ENCODE assay signal across 9 cellular contexts in genomic region chr7:16989883-16990413, GRCh38.
A peak's percentile ranks its signal among the peaks of the same experiment; 100 is the strongest.
DNase-seq lines count a peak whose midpoint lies in the region; ATAC-seq and TF ChIP-seq lines count a peak whose summit lies in the region.
"Had no signal": no experiment of that assay in that cellular context is flagged by ENCODE, and none has a peak within 500 bp of the region (broad histone marks: within the 10 kb centered on the region; RNA-seq: fewer than 3 reads in every experiment).

No MANE protein-coding gene starts in this region.

- CTCF ChIA-PET in Caco-2 (lab: Charles Lee): no interaction called here
- CTCF ChIA-PET in CD4-positive, alpha-beta memory T cell (lab: Charles Lee; ENCODE audit: partially characterized antibody): no interaction called here

- peaks cover 3% of the 10 kb centered on the region for H3K9me3 Mint-ChIP-seq in Caco-2 (ENCODE audit: unreplicated experiment)
- peaks cover 3% of the 10 kb centered on the region for H3K9me3 Mint-ChIP-seq in dendritic cell treated with granulocyte-macrophage colony-stimulating factor and Interleukin-4, amounts not matched to agents 40 ng/mL and 50 ng/mL, for 4 days
- H3K9me3 Mint-ChIP-seq in CD4-positive, alpha-beta memory T cell: peaks cover 0 to 2% (median 0%) of the 10 kb centered on the region in 8 donors

- no TSS peak for BruUV-seq in Caco-2 (replicated peaks; lab: Mats Ljungman, UMichigan)

- POLR2A ChIA-PET in Caco-2 (lab: Charles Lee): no interaction called here
- POLR2A ChIA-PET in CD4-positive, alpha-beta memory T cell (lab: Charles Lee; ENCODE audit: partially characterized antibody): no interaction called here

- no peak overlapping the region for H3K27ac Mint-ChIP-seq in Caco-2 (ENCODE audit: unreplicated experiment)
- no peak overlapping the region for H3K27ac Mint-ChIP-seq in dendritic cell treated with granulocyte-macrophage colony-stimulating factor and Interleukin-4, amounts not matched to agents 40 ng/mL and 50 ng/mL, for 4 days
- H3K27ac Mint-ChIP-seq in CD4-positive, alpha-beta memory T cell: no peak overlapping the region

- H3K4me3 Mint-ChIP-seq in Caco-2 (ENCODE audit: unreplicated experiment): peak overlapping the region; percentile 49
- H3K4me3 Mint-ChIP-seq in dendritic cell treated with granulocyte-macrophage colony-stimulating factor and Interleukin-4, amounts not matched to agents 40 ng/mL and 50 ng/mL, for 4 days: peak overlapping the region; percentile 34
- H3K4me3 Mint-ChIP-seq in CD4-positive, alpha-beta memory T cell: no peak overlapping the region

- no peak overlapping the region for H3K4me3 ChIP-seq in Caco-2 (ENCODE audit: low read depth, low read length)
- no peak overlapping the region for H3K4me3 ChIP-seq in CD4-positive, alpha-beta memory T cell (ENCODE audit: low read length in 2 of 2)

- DNase-seq in Caco-2 (peak; percentile 65 to 72), NCI-H446 treated with DMSO at 0.1 percent for 48 hours (lab: John Stamatoyannopoulos, UW) (peak; percentile 30), middle frontal gyrus (ENCODE audit: extremely low spot score, low spot score) (peak; percentile 49), T-helper 2 cell (no peak)
- DNase-seq in activated CD8-positive, alpha-beta memory T cell treated with anti-CD3 and anti-CD28 coated beads, Interleukin-2, amount 50 U/mL, for 48 hours: no peak
- no peak for DNase-seq in CD4-positive, alpha-beta memory T cell

- no peaks in the 10 kb centered on the region for H3K27me3 Mint-ChIP-seq in Caco-2 (ENCODE audit: insufficient read depth, unreplicated experiment)
- no peaks in the 10 kb centered on the region for H3K27me3 Mint-ChIP-seq in dendritic cell treated with granulocyte-macrophage colony-stimulating factor and Interleukin-4, amounts not matched to agents 40 ng/mL and 50 ng/mL, for 4 days
- no peaks in the 10 kb centered on the region for H3K27me3 Mint-ChIP-seq in CD4-positive, alpha-beta memory T cell

- peaks cover 17% of the 10 kb centered on the region for H3K4me1 ChIP-seq in Caco-2
- no peaks in the 10 kb centered on the region for H3K4me1 ChIP-seq in CD4-positive, alpha-beta memory T cell (ENCODE audit: insufficient read depth, low read length)

- H3K36me3 Mint-ChIP-seq in Caco-2 (ENCODE audit: insufficient read depth, unreplicated experiment): no peaks in the 10 kb centered on the region
- H3K36me3 Mint-ChIP-seq in dendritic cell treated with granulocyte-macrophage colony-stimulating factor and Interleukin-4, amounts not matched to agents 40 ng/mL and 50 ng/mL, for 4 days (ENCODE audit: low read depth): no peaks in the 10 kb centered on the region
- no peaks in the 10 kb centered on the region for H3K36me3 Mint-ChIP-seq in CD4-positive, alpha-beta memory T cell
- H3K36me3 Mint-ChIP-seq: brain had no signal

- no peak for ATAC-seq in GM21515 (IDR thresholded peaks at IDR 0.05; ENCODE audit: unreplicated experiment)

- H3K9me3 ChIP-seq in Caco-2: no peaks in the 10 kb centered on the region
- H3K9me3 ChIP-seq in CD4-positive, alpha-beta memory T cell (ENCODE audit: control insufficient read depth in 1 of 2, low read length in 2 of 2): no peaks in the 10 kb centered on the region

- intact Hi-C loops in Caco-2 (cut with micrococcal nuclease; ENCODE audit: unreplicated experiment): no loop called here
- intact Hi-C loops in dendritic cell treated with granulocyte-macrophage colony-stimulating factor and Interleukin-4, amounts not matched to agents 40 ng/mL and 50 ng/mL, for 4 days (cut with micrococcal nuclease): no loop called here
- intact Hi-C loops in CD4-positive, alpha-beta memory T cell (cut with micrococcal nuclease): no loop called here

- TF ChIP-seq CTCF in Caco-2 (IDR thresholded peaks at IDR 0.05; ENCODE audit: insufficient read depth in 1 of 2, low read depth in 1 of 2, low read length in 1 of 2, severe bottlenecking in 1 of 2, unreplicated experiment in 1 of 2): no peak

- H3K36me3 ChIP-seq in Caco-2 (ENCODE audit: control insufficient read depth, insufficient read depth, low read length): no peaks in the 10 kb centered on the region
- no peaks in the 10 kb centered on the region for H3K36me3 ChIP-seq in CD4-positive, alpha-beta memory T cell (ENCODE audit: insufficient read depth, low read length)

- no peak overlapping the region for H3K27ac ChIP-seq in CD4-positive, alpha-beta memory T cell (ENCODE audit: low read depth, low read length)

- H3K27me3 ChIP-seq in Caco-2 (replicated peaks; ENCODE audit: control insufficient read depth, insufficient read depth, low read length): no peaks in the 10 kb centered on the region
- H3K27me3 ChIP-seq in CD4-positive, alpha-beta memory T cell (ENCODE audit: insufficient read depth, low read length): no peaks in the 10 kb centered on the region

- H3K4me1 Mint-ChIP-seq in Caco-2 (ENCODE audit: low read depth, unreplicated experiment): peaks cover 15% of the 10 kb centered on the region
- peaks cover 31% of the 10 kb centered on the region for H3K4me1 Mint-ChIP-seq in dendritic cell treated with granulocyte-macrophage colony-stimulating factor and Interleukin-4, amounts not matched to agents 40 ng/mL and 50 ng/mL, for 4 days (ENCODE audit: low read depth)
- no peaks in the 10 kb centered on the region for H3K4me1 Mint-ChIP-seq in CD4-positive, alpha-beta memory T cell

Comparison
In these comparisons a context has a peak if more than half of its experiments do, and no peak if none do; other contexts are left out.
1. DNase-seq: peak in Caco-2 (2 of 2), NCI-H446 treated with DMSO at 0.1 percent for 48 hours (single experiment) and middle frontal gyrus (single experiment); none in activated CD8-positive, alpha-beta memory T cell treated with anti-CD3 and anti-CD28 coated beads, Interleukin-2, amount 50 U/mL, for 48 hours (single experiment), CD4-positive, alpha-beta memory T cell (0 of 5) and T-helper 2 cell (0 of 5).
2. H3K4me3 Mint-ChIP-seq: peak in Caco-2 (single experiment) and dendritic cell treated with granulocyte-macrophage colony-stimulating factor and Interleukin-4, amounts not matched to agents 40 ng/mL and 50 ng/mL, for 4 days (single experiment); none in CD4-positive, alpha-beta memory T cell (0 of 8).